11 cellular contexts compared by ENCODE assay signal in the genomic region with DNA sequence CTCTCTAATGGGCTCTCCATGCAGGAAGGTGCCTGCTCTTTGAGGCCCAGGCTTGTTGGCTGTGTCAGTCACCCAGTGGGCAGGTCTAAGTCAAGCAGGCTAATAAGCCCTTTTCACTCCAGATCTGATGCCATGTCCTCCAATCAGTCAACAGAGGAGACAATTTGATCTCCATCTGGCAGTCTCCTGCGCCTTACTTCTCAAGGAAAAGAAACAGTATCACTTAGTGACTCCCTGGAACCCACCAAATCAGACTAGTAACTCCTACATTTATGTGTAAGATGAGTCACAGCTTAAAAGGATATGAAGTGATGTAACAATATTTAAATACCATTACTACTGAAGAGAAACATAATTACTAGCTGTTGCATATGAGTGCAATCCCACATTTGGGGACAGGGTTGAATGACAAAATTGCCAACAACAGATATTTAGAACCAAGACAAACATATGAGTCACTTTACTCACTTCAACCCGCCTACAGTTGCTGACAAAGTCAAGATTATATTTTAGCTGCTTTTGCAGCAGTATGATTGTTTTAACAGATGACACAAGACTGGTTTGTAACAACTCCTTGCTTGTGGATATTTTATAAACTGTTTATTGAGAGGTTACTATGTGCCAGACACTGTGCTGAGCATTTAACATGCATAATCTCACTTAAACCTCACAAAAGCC.
DNase-seq lines count a peak whose midpoint lies in the region; ATAC-seq and TF ChIP-seq lines count a peak whose summit lies in the region.
"Had no signal": no experiment of that assay in that cellular context is flagged by ENCODE, and none has a peak within 500 bp of the region (broad histone marks: within the 10 kb centered on the region; RNA-seq: fewer than 3 reads in every experiment).

No MANE protein-coding gene starts in this region.

- peaks cover 5% of the 10 kb centered on the region for H3K4me1 Mint-ChIP-seq in activated naive CD8-positive, alpha-beta T cell treated with anti-CD3 and anti-CD28 coated beads, Interleukin-2, amount 10 ng/mL, durations not matched to agents 7 days and 5 days
- H3K4me1 Mint-ChIP-seq in activated naive CD8-positive, alpha-beta T cell treated with anti-CD3 and anti-CD28 coated beads for 36 hours = peaks cover 10% of the 10 kb centered on the region

- TF ChIP-seq CTCF in fibroblast of lung (conservative IDR thresholded peaks at IDR 0.05 in 1 of 2, IDR thresholded peaks at IDR 0.05 in 1 of 2; ENCODE audit: low read depth in 1 of 2, low read length in 2 of 2) = no peak
- TF ChIP-seq CTCF in thoracic aorta (IDR thresholded peaks at IDR 0.05) = no peak
- TF ChIP-seq CTCF in esophagus muscularis mucosa (IDR thresholded peaks at IDR 0.05) = no peak

- H3K79me2 ChIP-seq in fibroblast of lung (ENCODE audit: control insufficient read depth, insufficient read depth, low read length) = no peaks in the 10 kb centered on the region

- H3K4me3 ChIP-seq in fibroblast of lung (replicated peaks in 1 of 4; ENCODE audit: control extremely low read depth in 1 of 4, insufficient read depth in 1 of 4, low read depth in 3 of 4, low read length in 4 of 4) (no peak overlapping the region), thoracic aorta (no peak overlapping the region), esophagus muscularis mucosa (no peak overlapping the region)
- H3K4me3 ChIP-seq: SK-N-MC, tibial nerve had no signal

- H3K36me3 Mint-ChIP-seq in activated naive CD8-positive, alpha-beta T cell treated with anti-CD3 and anti-CD28 coated beads, Interleukin-2, amount 10 ng/mL, durations not matched to agents 7 days and 5 days = no peaks in the 10 kb centered on the region
- no peaks in the 10 kb centered on the region for H3K36me3 Mint-ChIP-seq in activated naive CD8-positive, alpha-beta T cell treated with anti-CD3 and anti-CD28 coated beads for 36 hours

- DNase-seq in activated naive CD8-positive, alpha-beta T cell treated with anti-CD3 and anti-CD28 coated beads, Interleukin-2, amount 10 ng/mL, durations not matched to agents 7 days and 5 days = no peak
- DNase-seq in activated naive CD8-positive, alpha-beta T cell treated with anti-CD3 and anti-CD28 coated beads for 36 hours = no peak
- DNase-seq in NCI-H748 treated with DMSO at 0.1 percent for 48 hours (lab: John Stamatoyannopoulos, UW) (peak; percentile 4), fibroblast of lung (ENCODE audit: low read depth in 2 of 2) (peak; percentile 67), thoracic aorta (ENCODE audit: low spot score) (no peak), DMS114 treated with DMSO at 0.1 percent for 48 hours (lab: John Stamatoyannopoulos, UW; ENCODE audit: unreplicated experiment) (no peak), esophagus muscularis mucosa (ENCODE audit: extremely low spot score) (no peak)
- DNase-seq in activated T-cell treated with anti-CD3 and anti-CD28 coated beads, Interleukin-2, amount 50 U/mL, for 1 hour = no peak
- DNase-seq: activated gamma-delta T cell treated with Interleukin-2 at 50 U/mL for 16 hours had no signal

- no peaks in the 10 kb centered on the region for H3K27me3 Mint-ChIP-seq in activated naive CD8-positive, alpha-beta T cell treated with anti-CD3 and anti-CD28 coated beads, Interleukin-2, amount 10 ng/mL, durations not matched to agents 7 days and 5 days
- no peaks in the 10 kb centered on the region for H3K27me3 Mint-ChIP-seq in activated naive CD8-positive, alpha-beta T cell treated with anti-CD3 and anti-CD28 coated beads for 36 hours

- POLR2A ChIA-PET in activated naive CD8-positive, alpha-beta T cell treated with anti-CD3 and anti-CD28 coated beads, Interleukin-2, amount 10 ng/mL, durations not matched to agents 7 days and 5 days (lab: Charles Lee) = no interaction called here

- intact Hi-C loops in esophagus muscularis mucosa (cut with DNase I) = no loop called here

- TF ChIP-seq POLR2A in esophagus muscularis mucosa (IDR thresholded peaks at IDR 0.05; ENCODE audit: low read depth) = no peak

- no peak overlapping the region for H2AFZ ChIP-seq in fibroblast of lung (ENCODE audit: low read length)

- peak overlapping the region; percentile 16 for H3K4me2 ChIP-seq in fibroblast of lung (ENCODE audit: extremely low read depth, insufficient read depth, low read length)

- H3K27me3 ChIP-seq in fibroblast of lung (ENCODE audit: control insufficient read depth, insufficient read depth, low read length) (no peaks in the 10 kb centered on the region), thoracic aorta (replicated peaks; ENCODE audit: insufficient read depth) (no peaks in the 10 kb centered on the region), esophagus muscularis mucosa (no peaks in the 10 kb centered on the region)
- H3K27me3 ChIP-seq: tibial nerve had no signal

- WGBS in esophagus muscularis mucosa = 92% methylated on average over 2 of the region's 2 CpGs

- H3K27ac ChIP-seq in fibroblast of lung (ENCODE audit: insufficient read depth, low read length) = no peak overlapping the region
- no peak overlapping the region for H3K27ac ChIP-seq in thoracic aorta
- H3K27ac ChIP-seq in esophagus muscularis mucosa (replicated peaks in 1 of 4) = no peak overlapping the region
- H3K27ac ChIP-seq: SK-N-MC, tibial nerve had no signal

- no peaks in the 10 kb centered on the region for H4K20me1 ChIP-seq in fibroblast of lung (ENCODE audit: control insufficient read depth, extremely low read depth, insufficient read depth, low read length)

- H3K36me3 ChIP-seq in fibroblast of lung (ENCODE audit: control insufficient read depth, insufficient read depth, low read length) (no peaks in the 10 kb centered on the region), thoracic aorta (no peaks in the 10 kb centered on the region), esophagus muscularis mucosa (no peaks in the 10 kb centered on the region)
- H3K36me3 ChIP-seq: tibial nerve had no signal

- no peaks in the 10 kb centered on the region for H3K9me3 Mint-ChIP-seq in activated naive CD8-positive, alpha-beta T cell treated with anti-CD3 and anti-CD28 coated beads, Interleukin-2, amount 10 ng/mL, durations not matched to agents 7 days and 5 days
- no peaks in the 10 kb centered on the region for H3K9me3 Mint-ChIP-seq in activated naive CD8-positive, alpha-beta T cell treated with anti-CD3 and anti-CD28 coated beads for 36 hours

- peaks cover 10% of the 10 kb centered on the region for H3K4me1 ChIP-seq in fibroblast of lung (ENCODE audit: control insufficient read depth, extremely low read depth, insufficient read depth, low read length)
- peaks cover 3 to 12% of the 10 kb centered on the region in 2 donors for H3K4me1 ChIP-seq in thoracic aorta (ENCODE audit: control insufficient read depth in 1 of 2, low read depth in 2 of 2)
- peaks cover 0 to 5% (median 0%) of the 10 kb centered on the region in 4 donors for H3K4me1 ChIP-seq in esophagus muscularis mucosa

- H3K9me3 ChIP-seq in fibroblast of lung (ENCODE audit: control insufficient read depth, insufficient read depth, low read depth, low read length) (no peaks in the 10 kb centered on the region), thoracic aorta (no peaks in the 10 kb centered on the region), esophagus muscularis mucosa (no peaks in the 10 kb centered on the region)
- H3K9me3 ChIP-seq: tibial nerve had no signal

- H3K9ac ChIP-seq in fibroblast of lung (ENCODE audit: insufficient read depth, low read length) = no peak overlapping the region

- H3K4me3 Mint-ChIP-seq in activated naive CD8-positive, alpha-beta T cell treated with anti-CD3 and anti-CD28 coated beads, Interleukin-2, amount 10 ng/mL, durations not matched to agents 7 days and 5 days = no peak overlapping the region
- no peak overlapping the region for H3K4me3 Mint-ChIP-seq in activated naive CD8-positive, alpha-beta T cell treated with anti-CD3 and anti-CD28 coated beads for 36 hours

- no peak overlapping the region for H3K27ac Mint-ChIP-seq in activated naive CD8-positive, alpha-beta T cell treated with anti-CD3 and anti-CD28 coated beads, Interleukin-2, amount 10 ng/mL, durations not matched to agents 7 days and 5 days
- no peak overlapping the region for H3K27ac Mint-ChIP-seq in activated naive CD8-positive, alpha-beta T cell treated with anti-CD3 and anti-CD28 coated beads for 36 hours

- TF ChIP-seq EP300 in esophagus muscularis mucosa (IDR thresholded peaks at IDR 0.05) = no peak

- ATAC-seq in activated naive CD8-positive, alpha-beta T cell treated with anti-CD3 and anti-CD28 coated beads, Interleukin-2, amount 10 ng/mL, durations not matched to agents 7 days and 5 days (ENCODE audit: low read depth) = peak; percentile 22
- peak; percentile 76 for ATAC-seq in thoracic aorta (ENCODE audit: insufficient number of reproducible peaks, low FRiP score, low read depth)

Comparison
In these comparisons a context has a peak if more than half of its experiments do, and no peak if none do; other contexts are left out.
1. DNase-seq: peak in NCI-H748 treated with DMSO at 0.1 percent for 48 hours (single experiment) and fibroblast of lung (2 of 2); none in activated naive CD8-positive, alpha-beta T cell treated with anti-CD3 and anti-CD28 coated beads, Interleukin-2, amount 10 ng/mL, durations not matched to agents 7 days and 5 days (single experiment), activated naive CD8-positive, alpha-beta T cell treated with anti-CD3 and anti-CD28 coated beads for 36 hours (single experiment), thoracic aorta (single experiment), DMS114 treated with DMSO at 0.1 percent for 48 hours (single experiment), esophagus muscularis mucosa (single experiment) and activated T-cell treated with anti-CD3 and anti-CD28 coated beads, Interleukin-2, amount 50 U/mL, for 1 hour (single experiment).